1 cellular context compared by ENCODE assay signal in genomic region chr6:31859923-31860322, GRCh38.
TF ChIP-seq lines count a peak whose summit lies in the region.

No MANE protein-coding gene starts in this region.

TF ChIP-seq in K562, 482 proteins besides CTCF, POLR2A, EP300 and RAD21 (continues in another document):
- TF ChIP-seq TAF9B (IDR thresholded peaks at IDR 0.05; ENCODE audit: partially characterized antibody) (no peak), ZBTB7A (IDR thresholded peaks at IDR 0.05; ENCODE audit: borderline replicate concordance, control insufficient read depth, low read depth, low read length) (no peak), FOXM1 (IDR thresholded peaks at IDR 0.05; ENCODE audit: low read depth) (no peak), FOXM1 (CRISPR knock-in tag; IDR thresholded peaks at IDR 0.05; ENCODE audit: low read depth) (no peak), ZNF639 (CRISPR knock-in tag; conservative IDR thresholded peaks at IDR 0.05 in 1 of 2, IDR thresholded peaks at IDR 0.05 in 1 of 2) (0 out of 4 replicates have a peak, but pooled peaks of 1 of the 2 experiments have one; percentile 7), REST (CRISPR knock-in tag; IDR thresholded peaks at IDR 0.05; ENCODE audit: low read depth) (no peak), TAF15 (IDR thresholded peaks at IDR 0.05; ENCODE audit: low read depth, low read length) (0 out of 2 replicates have a peak, but pooled peaks have one; percentile 14), SMAD2 (IDR thresholded peaks at IDR 0.05; ENCODE audit: low read depth, low read length) (no peak), SPI1 (IDR thresholded peaks at IDR 0.05; ENCODE audit: borderline replicate concordance, low read depth, low read length) (no peak), ZNF512 (tag; IDR thresholded peaks at IDR 0.05) (no peak), NUFIP1 (IDR thresholded peaks at IDR 0.05; ENCODE audit: partially characterized antibody) (no peak), GABPA (tag; conservative IDR thresholded peaks at IDR 0.05; ENCODE audit: low read depth) (no peak), FOXO4 (CRISPR knock-in tag; IDR thresholded peaks at IDR 0.05) (no peak), ZNF778 (CRISPR knock-in tag; IDR thresholded peaks at IDR 0.05) (no peak), CBX2 (IDR thresholded peaks at IDR 0.05; ENCODE audit: insufficient read depth, low read length, poor library complexity, severe bottlenecking) (no peak), ZBTB34 (CRISPR knock-in tag; IDR thresholded peaks at IDR 0.05) (no peak), NR2C2 (CRISPR knock-in tag; IDR thresholded peaks at IDR 0.05) (peak; percentile 45; the same call in 1 of the 2 replicates), NR2C2 (tag; IDR thresholded peaks at IDR 0.05) (no peak), USF2 (CRISPR knock-in tag; IDR thresholded peaks at IDR 0.05) (peak; percentile 5; the same call in 1 of the 2 replicates), TRIM24 (IDR thresholded peaks at IDR 0.05) (no peak), RBM22 (IDR thresholded peaks at IDR 0.05; ENCODE audit: low read depth, low read length, poor library complexity, severe bottlenecking) (no peak), ZNF699 (CRISPR knock-in tag; IDR thresholded peaks at IDR 0.05; ENCODE audit: insufficient replicate concordance) (no peak), ATF3 (IDR thresholded peaks at IDR 0.05) (no peak), ATF3 (CRISPR knock-in tag; conservative IDR thresholded peaks at IDR 0.05) (no peak), DMBX1 (CRISPR knock-in tag; IDR thresholded peaks at IDR 0.05; ENCODE audit: borderline replicate concordance) (no peak), ZNF77 (CRISPR knock-in tag; IDR thresholded peaks at IDR 0.05) (no peak), SFPQ (IDR thresholded peaks at IDR 0.05; ENCODE audit: low read depth, low read length) (no peak), ZNF253 (CRISPR knock-in tag; conservative IDR thresholded peaks at IDR 0.05) (no peak), ZFPM2 (CRISPR knock-in tag; IDR thresholded peaks at IDR 0.05) (no peak), CCAR2 (IDR thresholded peaks at IDR 0.05; ENCODE audit: low read depth, low read length) (no peak), ZBTB11 (CRISPR knock-in tag; IDR thresholded peaks at IDR 0.05) (no peak), TARDBP (IDR thresholded peaks at IDR 0.05) (no peak), ZNF717 (CRISPR knock-in tag; IDR thresholded peaks at IDR 0.05) (no peak), MAX (CRISPR knock-in tag; IDR thresholded peaks at IDR 0.05) (no peak), ZBTB8A (IDR thresholded peaks at IDR 0.05; ENCODE audit: partially characterized antibody) (no peak), ZNF165 (CRISPR knock-in tag; IDR thresholded peaks at IDR 0.05; ENCODE audit: borderline replicate concordance) (no peak), ZC3H11A (IDR thresholded peaks at IDR 0.05; ENCODE audit: low read depth, low read length) (no peak), NR2C1 (IDR thresholded peaks at IDR 0.05) (no peak), NR2C1 (tag; IDR thresholded peaks at IDR 0.05) (0 out of 2 replicates have a peak, but pooled peaks have one; percentile 27), JUN (IDR thresholded peaks at IDR 0.05; ENCODE audit: borderline replicate concordance, low read depth, low read length) (no peak), JUN (CRISPR knock-in tag; IDR thresholded peaks at IDR 0.05; ENCODE audit: borderline replicate concordance) (no peak), ZNF766 (CRISPR knock-in tag; conservative IDR thresholded peaks at IDR 0.05) (no peak), CHD1 (IDR thresholded peaks at IDR 0.05; ENCODE audit: low read length) (no peak), NCOA1 (IDR thresholded peaks at IDR 0.05; ENCODE audit: low read depth) (no peak), CBFA2T3 (IDR thresholded peaks at IDR 0.05) (no peak), DPF2 (IDR thresholded peaks at IDR 0.05) (no peak), HMG20A (CRISPR knock-in tag; conservative IDR thresholded peaks at IDR 0.05) (no peak), TRIM25 (IDR thresholded peaks at IDR 0.05; ENCODE audit: borderline replicate concordance) (no peak), XRCC5 (IDR thresholded peaks at IDR 0.05; ENCODE audit: low read depth, low read length) (no peak)
